In genomic region chr20:62589150-62589498, GRCh38 we compare ENCODE assay signal across 22 cellular contexts.
"Had no signal": no experiment of that assay in that cellular context is flagged by ENCODE, and none has a peak within 500 bp of the region (broad histone marks: within the 10 kb centered on the region; RNA-seq: fewer than 3 reads in every experiment).

No MANE protein-coding gene starts in this region.

- H3K27me3 ChIP-seq: vagina had no signal

- H3K27ac ChIP-seq: esophagus squamous epithelium, gastroesophageal sphincter, left lung, psoas muscle, tibial artery, upper lobe of right lung, vagina had no signal

- H3K9me3 Mint-ChIP-seq: dendritic cell treated with granulocyte-macrophage colony-stimulating factor and Interleukin-4, amounts not matched to agents 40 ng/mL and 50 ng/mL, for 4 days; effector memory CD8-positive, alpha-beta T cell; immature natural killer cell; nephron; stimulated activated effector memory CD8-positive, alpha-beta T cell treated with anti-CD3 and anti-CD28 coated beads, Interleukin-12 subunit alpha, Interleukin-12 subunit beta, amount 100 ng/mL, for 72 hours; stimulated activated naive CD8-positive, alpha-beta T cell treated with anti-CD3 and anti-CD28 coated beads, Interleukin-15, Interleukin-2, amounts not matched to agents 100 ng/mL and 50 ng/mL, for 24 hours had no signal

- ATAC-seq: effector memory CD8-positive, alpha-beta T cell; gastroesophageal sphincter; left lung; stimulated activated effector memory CD8-positive, alpha-beta T cell treated with anti-CD3 and anti-CD28 coated beads, Interleukin-12 subunit alpha, Interleukin-12 subunit beta, amount 100 ng/mL, for 72 hours; upper lobe of right lung had no signal

- H3K27ac Mint-ChIP-seq: dendritic cell treated with granulocyte-macrophage colony-stimulating factor and Interleukin-4, amounts not matched to agents 40 ng/mL and 50 ng/mL, for 4 days; effector memory CD8-positive, alpha-beta T cell; immature natural killer cell; nephron; stimulated activated effector memory CD8-positive, alpha-beta T cell treated with anti-CD3 and anti-CD28 coated beads, Interleukin-12 subunit alpha, Interleukin-12 subunit beta, amount 100 ng/mL, for 72 hours; stimulated activated naive CD8-positive, alpha-beta T cell treated with anti-CD3 and anti-CD28 coated beads, Interleukin-15, Interleukin-2, amounts not matched to agents 100 ng/mL and 50 ng/mL, for 24 hours had no signal

- H3K36me3 ChIP-seq: esophagus squamous epithelium, gastroesophageal sphincter, left lung, tibial artery, upper lobe of right lung, vagina had no signal

- H3K4me3 Mint-ChIP-seq: dendritic cell treated with granulocyte-macrophage colony-stimulating factor and Interleukin-4, amounts not matched to agents 40 ng/mL and 50 ng/mL, for 4 days; effector memory CD8-positive, alpha-beta T cell; immature natural killer cell; naive B cell; nephron; stimulated activated effector memory CD8-positive, alpha-beta T cell treated with anti-CD3 and anti-CD28 coated beads, Interleukin-12 subunit alpha, Interleukin-12 subunit beta, amount 100 ng/mL, for 72 hours; stimulated activated naive CD8-positive, alpha-beta T cell treated with anti-CD3 and anti-CD28 coated beads, Interleukin-15, Interleukin-2, amounts not matched to agents 100 ng/mL and 50 ng/mL, for 24 hours had no signal

- H3K36me3 Mint-ChIP-seq: immature natural killer cell, naive B cell had no signal

- H3K4me3 ChIP-seq: esophagus squamous epithelium, gastroesophageal sphincter, left lung, lung, psoas muscle, smooth muscle cell, tibial artery, upper lobe of right lung, vagina had no signal

- H3K4me2 ChIP-seq: smooth muscle cell had no signal

- H3K4me1 ChIP-seq: psoas muscle, upper lobe of right lung, vagina had no signal

- H3K4me1 Mint-ChIP-seq: immature natural killer cell had no signal

- H3K9me3 ChIP-seq: esophagus squamous epithelium, gastroesophageal sphincter, left lung, psoas muscle, tibial artery, upper lobe of right lung, vagina had no signal

- DNase-seq: effector memory CD8-positive, alpha-beta T cell; esophagus squamous epithelium; glutamatergic neuron; immature natural killer cell; mesenchymal stem cell; midbrain; naive B cell; retina; stimulated activated CD4-positive, alpha-beta T cell treated with anti-CD3 and anti-CD28 coated beads, Interleukin-4, amount 100 ng/mL, for 1 hour; stimulated activated CD8-positive, alpha-beta memory T cell treated with anti-CD3 and anti-CD28 coated beads, Interleukin-4, amount 100 ng/mL, for 48 hours; tibial artery; upper lobe of right lung had no signal
